ENCODE assay signal across 16 cellular contexts in the genomic region with DNA sequence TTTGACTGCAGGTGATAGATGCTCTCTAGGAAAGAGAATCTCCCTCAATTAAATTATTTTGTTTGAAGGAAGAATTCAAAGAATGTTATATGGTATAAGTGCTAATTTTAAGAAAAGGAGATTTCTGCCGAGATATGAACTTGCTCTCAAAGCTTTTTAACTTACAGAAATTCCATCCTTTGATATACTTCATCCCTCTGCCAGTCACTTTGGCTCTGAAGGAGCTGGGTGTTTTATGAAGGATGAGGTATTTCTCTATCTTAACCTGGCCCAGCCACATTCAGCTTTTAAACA.
A peak's percentile ranks its signal among the peaks of the same experiment; 100 is the strongest.
DNase-seq lines count a peak whose midpoint lies in the region; ATAC-seq and TF ChIP-seq lines count a peak whose summit lies in the region.
"Had no signal": no experiment of that assay in that cellular context is flagged by ENCODE, and none has a peak within 500 bp of the region (broad histone marks: within the 10 kb centered on the region; RNA-seq: fewer than 3 reads in every experiment).

No MANE protein-coding gene starts in this region.

- POLR2A ChIA-PET in WTC11 (lab: Charles Lee), result interaction anchor here (0.7 kb wide), 1 partner anchor 10 kb away, joined by 3 read pairs; no protein-coding TSS in a partner anchor

- CTCF ChIA-PET in WTC11 (lab: Charles Lee), result interaction anchor here (1.1 to 1.8 kb wide), 3 partner anchors 13 to 151 kb away, joined by 3 to 6 read pairs (median 4); no protein-coding TSS in a partner anchor

- intact Hi-C loops in left ventricle myocardium inferior (cut with micrococcal nuclease) (no loop called here), Right ventricle myocardium superior (cut with DNase I) (no loop called here), natural killer cell (cut with micrococcal nuclease) (no loop called here)

- ATAC-seq in Right ventricle myocardium superior (ENCODE audit: poor library complexity), result no peak
- ATAC-seq in WTC11, result no peak
- ATAC-seq in natural killer cell, result no peak
- ATAC-seq in HG02610 (IDR thresholded peaks at IDR 0.05; ENCODE audit: unreplicated experiment), result no peak
- ATAC-seq: HCT116, HepG2 had no signal

- H3K36me3 ChIP-seq in left ventricle myocardium inferior (peaks cover 39% of the 10 kb centered on the region), iPS DF 6.9 (ENCODE audit: control insufficient read depth, insufficient read depth, low read length) (no peaks in the 10 kb centered on the region)

- no peak for TF ChIP-seq CTCF in left ventricle myocardium inferior (IDR thresholded peaks at IDR 0.05; ENCODE audit: borderline replicate concordance)
- no peak for TF ChIP-seq CTCF in WTC11 (IDR thresholded peaks at IDR 0.05)
- TF ChIP-seq CTCF in type B pancreatic cell (conservative IDR thresholded peaks at IDR 0.05), result no peak
- no peak for TF ChIP-seq CTCF in natural killer cell (IDR thresholded peaks at IDR 0.05)

- H3K27ac ChIP-seq in left ventricle myocardium inferior (replicated peaks) (peak overlapping the region; percentile 29), iPS DF 6.9 (ENCODE audit: low read length) (peak overlapping the region; percentile 86)

- H3K27me3 Mint-ChIP-seq in WTC11 (ENCODE audit: low read depth) (no peaks in the 10 kb centered on the region), type B pancreatic cell (no peaks in the 10 kb centered on the region), natural killer cell (ENCODE audit: low read depth in 2 of 2) (no peaks in the 10 kb centered on the region)
- H3K27me3 Mint-ChIP-seq: B cell; CD8-positive, alpha-beta memory T cell had no signal

- no CpG with 5 or more reads among the region's 1 CpG for WGBS in iPS DF 6.9 (ENCODE audit: insufficient coverage, insufficient read length)

- H3K9me3 Mint-ChIP-seq in WTC11 (no peaks in the 10 kb centered on the region), type B pancreatic cell (no peaks in the 10 kb centered on the region), natural killer cell (no peaks in the 10 kb centered on the region)
- H3K9me3 Mint-ChIP-seq: CD8-positive, alpha-beta memory T cell had no signal

- H3K4me1 ChIP-seq in left ventricle myocardium inferior (peaks cover 10% of the 10 kb centered on the region), iPS DF 6.9 (ENCODE audit: control insufficient read depth, insufficient read depth, low read length) (peaks cover 6% of the 10 kb centered on the region)

- peaks cover 69% of the 10 kb centered on the region for H3K4me1 Mint-ChIP-seq in WTC11
- H3K4me1 Mint-ChIP-seq in type B pancreatic cell (ENCODE audit: unreplicated experiment), result peaks cover 16% of the 10 kb centered on the region
- H3K4me1 Mint-ChIP-seq in natural killer cell, result peaks cover 6% of the 10 kb centered on the region in 2 donors

- H3K4me3 ChIP-seq in left ventricle myocardium inferior, result no peak overlapping the region
- no peak overlapping the region for H3K4me3 ChIP-seq in iPS DF 6.9 (ENCODE audit: low read length)

- H3K4me3 Mint-ChIP-seq in WTC11 (no peak overlapping the region), type B pancreatic cell (no peak overlapping the region), natural killer cell (no peak overlapping the region)
- H3K4me3 Mint-ChIP-seq: B cell; CD8-positive, alpha-beta memory T cell had no signal

- H3K27ac Mint-ChIP-seq in WTC11 (peak overlapping the region; percentile 83; the same call in 1 of the 2 replicates), type B pancreatic cell (peak overlapping the region; percentile 1), natural killer cell (no peak overlapping the region)
- H3K27ac Mint-ChIP-seq: B cell; CD8-positive, alpha-beta memory T cell had no signal

- H3K9me3 ChIP-seq in left ventricle myocardium inferior (replicated peaks) (no peaks in the 10 kb centered on the region), iPS DF 6.9 (ENCODE audit: control insufficient read depth, insufficient read depth, low read length) (no peaks in the 10 kb centered on the region)

- DNase-seq in left ventricle myocardium inferior (no peak), Right ventricle myocardium superior (no peak), WTC11 (ENCODE audit: low spot score) (no peak), iPS DF 6.9 (ENCODE audit: low read depth, low spot score) (no peak), type B pancreatic cell (ENCODE audit: extremely low spot score, unreplicated experiment) (no peak), natural killer cell (no peak), AG20443 (ENCODE audit: low spot score) (no peak)
- DNase-seq: ACHN; C1 segment of cervical spinal cord; CD8-positive, alpha-beta memory T cell; DMS53; GF-D8 had no signal

- H3K27me3 ChIP-seq in left ventricle myocardium inferior (ENCODE audit: low read depth) (no peaks in the 10 kb centered on the region), iPS DF 6.9 (ENCODE audit: control insufficient read depth, insufficient read depth, low read length) (no peaks in the 10 kb centered on the region)

- H3K36me3 Mint-ChIP-seq in WTC11, result no peaks in the 10 kb centered on the region
- H3K36me3 Mint-ChIP-seq in type B pancreatic cell, result peaks cover 18% of the 10 kb centered on the region
- H3K36me3 Mint-ChIP-seq in natural killer cell, result no peaks in the 10 kb centered on the region

TF ChIP-seq in WTC11, 78 proteins besides CTCF, POLR2A, EP300 and RAD21 (continues in another document):
- TF ChIP-seq, protein P1, sequence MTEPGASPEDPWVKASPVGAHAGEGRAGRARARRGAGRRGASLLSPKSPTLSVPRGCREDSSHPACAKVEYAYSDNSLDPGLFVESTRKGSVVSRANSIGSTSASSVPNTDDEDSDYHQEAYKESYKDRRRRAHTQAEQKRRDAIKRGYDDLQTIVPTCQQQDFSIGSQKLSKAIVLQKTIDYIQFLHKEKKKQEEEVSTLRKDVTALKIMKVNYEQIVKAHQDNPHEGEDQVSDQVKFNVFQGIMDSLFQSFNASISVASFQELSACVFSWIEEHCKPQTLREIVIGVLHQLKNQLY (CRISPR knock-in tag; IDR thresholded peaks at IDR 0.05), result no peak
- TF ChIP-seq ZMAT4 (CRISPR knock-in tag; IDR thresholded peaks at IDR 0.05), result no peak
- TF ChIP-seq, protein P2, sequence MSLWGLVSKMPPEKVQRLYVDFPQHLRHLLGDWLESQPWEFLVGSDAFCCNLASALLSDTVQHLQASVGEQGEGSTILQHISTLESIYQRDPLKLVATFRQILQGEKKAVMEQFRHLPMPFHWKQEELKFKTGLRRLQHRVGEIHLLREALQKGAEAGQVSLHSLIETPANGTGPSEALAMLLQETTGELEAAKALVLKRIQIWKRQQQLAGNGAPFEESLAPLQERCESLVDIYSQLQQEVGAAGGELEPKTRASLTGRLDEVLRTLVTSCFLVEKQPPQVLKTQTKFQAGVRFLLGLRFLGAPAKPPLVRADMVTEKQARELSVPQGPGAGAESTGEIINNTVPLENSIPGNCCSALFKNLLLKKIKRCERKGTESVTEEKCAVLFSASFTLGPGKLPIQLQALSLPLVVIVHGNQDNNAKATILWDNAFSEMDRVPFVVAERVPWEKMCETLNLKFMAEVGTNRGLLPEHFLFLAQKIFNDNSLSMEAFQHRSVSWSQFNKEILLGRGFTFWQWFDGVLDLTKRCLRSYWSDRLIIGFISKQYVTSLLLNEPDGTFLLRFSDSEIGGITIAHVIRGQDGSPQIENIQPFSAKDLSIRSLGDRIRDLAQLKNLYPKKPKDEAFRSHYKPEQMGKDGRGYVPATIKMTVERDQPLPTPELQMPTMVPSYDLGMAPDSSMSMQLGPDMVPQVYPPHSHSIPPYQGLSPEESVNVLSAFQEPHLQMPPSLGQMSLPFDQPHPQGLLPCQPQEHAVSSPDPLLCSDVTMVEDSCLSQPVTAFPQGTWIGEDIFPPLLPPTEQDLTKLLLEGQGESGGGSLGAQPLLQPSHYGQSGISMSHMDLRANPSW (CRISPR knock-in tag; conservative IDR thresholded peaks at IDR 0.05; ENCODE audit: low read depth), result no peak
- no peak for TF ChIP-seq SMAD3 (CRISPR knock-in tag; IDR thresholded peaks at IDR 0.05; ENCODE audit: borderline replicate concordance)
- TF ChIP-seq, protein P3, sequence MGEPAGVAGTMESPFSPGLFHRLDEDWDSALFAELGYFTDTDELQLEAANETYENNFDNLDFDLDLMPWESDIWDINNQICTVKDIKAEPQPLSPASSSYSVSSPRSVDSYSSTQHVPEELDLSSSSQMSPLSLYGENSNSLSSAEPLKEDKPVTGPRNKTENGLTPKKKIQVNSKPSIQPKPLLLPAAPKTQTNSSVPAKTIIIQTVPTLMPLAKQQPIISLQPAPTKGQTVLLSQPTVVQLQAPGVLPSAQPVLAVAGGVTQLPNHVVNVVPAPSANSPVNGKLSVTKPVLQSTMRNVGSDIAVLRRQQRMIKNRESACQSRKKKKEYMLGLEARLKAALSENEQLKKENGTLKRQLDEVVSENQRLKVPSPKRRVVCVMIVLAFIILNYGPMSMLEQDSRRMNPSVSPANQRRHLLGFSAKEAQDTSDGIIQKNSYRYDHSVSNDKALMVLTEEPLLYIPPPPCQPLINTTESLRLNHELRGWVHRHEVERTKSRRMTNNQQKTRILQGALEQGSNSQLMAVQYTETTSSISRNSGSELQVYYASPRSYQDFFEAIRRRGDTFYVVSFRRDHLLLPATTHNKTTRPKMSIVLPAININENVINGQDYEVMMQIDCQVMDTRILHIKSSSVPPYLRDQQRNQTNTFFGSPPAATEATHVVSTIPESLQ (CRISPR knock-in tag; IDR thresholded peaks at IDR 0.05), result no peak
- TF ChIP-seq ZNF219 (CRISPR knock-in tag; IDR thresholded peaks at IDR 0.05; ENCODE audit: borderline replicate concordance), result no peak
- no peak for TF ChIP-seq TEAD4 (CRISPR knock-in tag; IDR thresholded peaks at IDR 0.05)
- TF ChIP-seq ATF3 (CRISPR knock-in tag; conservative IDR thresholded peaks at IDR 0.05), result no peak
- TF ChIP-seq FOXK1 (CRISPR knock-in tag; IDR thresholded peaks at IDR 0.05), result no peak
- TF ChIP-seq NFE2L1 (CRISPR knock-in tag; IDR thresholded peaks at IDR 0.05), result no peak
- TF ChIP-seq GABPB1 (CRISPR knock-in tag; IDR thresholded peaks at IDR 0.05), result no peak
- TF ChIP-seq ZBTB21 (CRISPR knock-in tag; IDR thresholded peaks at IDR 0.05; ENCODE audit: borderline replicate concordance), result no peak
- TF ChIP-seq OVOL2 (CRISPR knock-in tag; IDR thresholded peaks at IDR 0.05; ENCODE audit: borderline replicate concordance), result no peak

Comparison
In these comparisons a context has a peak if more than half of its experiments do, and no peak if none do; other contexts are left out.
1. H3K27ac Mint-ChIP-seq: peak in WTC11 (single experiment) and type B pancreatic cell (single experiment); none in natural killer cell (0 of 2).